18 cellular contexts compared by ENCODE assay signal in the genomic region with DNA sequence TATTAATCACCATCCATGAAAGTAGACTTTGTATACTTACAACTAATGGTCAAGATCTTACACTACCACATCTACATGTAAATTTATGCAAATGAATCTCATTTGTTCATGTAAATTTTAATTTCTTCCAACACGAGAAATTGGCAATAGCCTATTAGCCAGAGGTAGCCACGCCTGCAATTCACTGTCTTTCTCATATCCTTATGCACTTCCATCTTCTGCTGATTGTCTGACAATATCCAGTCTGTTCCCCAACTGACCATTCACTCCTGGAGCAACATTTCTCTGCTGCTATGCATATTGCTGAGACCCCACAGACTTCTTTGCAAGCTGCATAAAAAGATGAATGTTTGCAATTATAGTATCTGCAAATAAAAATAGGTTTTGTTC. TPM values are rescaled to one million over a fixed set of nuclear protein-coding genes. Genes with fewer than 3 reads are reported as not detected.
DNase-seq lines count a peak whose midpoint lies in the region; ATAC-seq, FAIRE-seq and TF ChIP-seq lines count a peak whose summit lies in the region.
"Had no signal": no experiment of that assay in that cellular context is flagged by ENCODE, and none has a peak within 500 bp of the region (broad histone marks: within the 10 kb centered on the region; RNA-seq: fewer than 3 reads in every experiment).

No MANE protein-coding gene starts in this region.

- intact Hi-C loops in breast epithelium (cut with DNase I; ENCODE audit: low total_unique reads) = no loop called here
- intact Hi-C loops in lower leg skin (cut with DNase I; ENCODE audit: low total_unique reads) = no loop called here
- intact Hi-C loops in CD8-positive, alpha-beta T cell (cut with DNase I, micrococcal nuclease) = no loop called here

- no peak overlapping the region for H3K27ac Mint-ChIP-seq in CD8-positive, alpha-beta T cell
- H3K27ac Mint-ChIP-seq: CD8-positive, alpha-beta memory T cell; effector memory CD8-positive, alpha-beta T cell; H9; stimulated activated effector memory CD8-positive, alpha-beta T cell treated with anti-CD3 and anti-CD28 coated beads, Interleukin-12 subunit alpha, Interleukin-12 subunit beta, amount 100 ng/mL, for 72 hours; T-helper 1 cell treated with Interleukin-12 subunit alpha and Interleukin-12 subunit beta and Interleukin-4 antibody, amounts not matched to agents 30 μg/mL and 1 μg/mL, for 36 hours had no signal

- H3K27me3 ChIP-seq in breast epithelium (no peaks in the 10 kb centered on the region), suprapubic skin (no peaks in the 10 kb centered on the region), foreskin keratinocyte (peaks cover under 1% of the 10 kb centered on the region)
- no peaks in the 10 kb centered on the region for H3K27me3 ChIP-seq in CD8-positive, alpha-beta T cell (ENCODE audit: insufficient read depth, low read length)

- peak; percentile 62 for FAIRE-seq in HTR-8/SVneo (lab: Jason Lieb, UNC)
- FAIRE-seq: G401.6 had no signal

- H3K4me1 Mint-ChIP-seq in CD8-positive, alpha-beta T cell (ENCODE audit: low read depth) = no peaks in the 10 kb centered on the region
- H3K4me1 Mint-ChIP-seq: CD8-positive, alpha-beta memory T cell; H9; stimulated activated effector memory CD8-positive, alpha-beta T cell treated with anti-CD3 and anti-CD28 coated beads, Interleukin-12 subunit alpha, Interleukin-12 subunit beta, amount 100 ng/mL, for 72 hours had no signal

- no peak overlapping the region for H3K4me3 Mint-ChIP-seq in CD8-positive, alpha-beta T cell
- H3K4me3 Mint-ChIP-seq: CD8-positive, alpha-beta memory T cell; effector memory CD8-positive, alpha-beta T cell; H9; stimulated activated effector memory CD8-positive, alpha-beta T cell treated with anti-CD3 and anti-CD28 coated beads, Interleukin-12 subunit alpha, Interleukin-12 subunit beta, amount 100 ng/mL, for 72 hours; T-helper 1 cell treated with Interleukin-12 subunit alpha and Interleukin-12 subunit beta and Interleukin-4 antibody, amounts not matched to agents 30 μg/mL and 1 μg/mL, for 36 hours had no signal

- POLR2A ChIA-PET in CD8-positive, alpha-beta T cell (lab: Charles Lee) = no interaction called here

- WGBS in lower leg skin, 2 donors = 70 to 73% methylated on average over 2 of the region's 2 CpGs
- 65% methylated on average over 2 of the region's 2 CpGs for WGBS in suprapubic skin

- no peak for TF ChIP-seq POLR2A in breast epithelium (IDR thresholded peaks at IDR 0.05)
- TF ChIP-seq POLR2A in lower leg skin (IDR thresholded peaks at IDR 0.05) = no peak
- no peak for TF ChIP-seq POLR2A in suprapubic skin (IDR thresholded peaks at IDR 0.05)

- H3K4me1 ChIP-seq in breast epithelium (peaks cover 0 to 3% of the 10 kb centered on the region in 2 donors), suprapubic skin (peaks cover 5% of the 10 kb centered on the region), foreskin keratinocyte (no peaks in the 10 kb centered on the region)
- no peaks in the 10 kb centered on the region for H3K4me1 ChIP-seq in CD8-positive, alpha-beta T cell (ENCODE audit: insufficient read depth, low read length)

- H3K36me3 Mint-ChIP-seq in CD8-positive, alpha-beta T cell = no peaks in the 10 kb centered on the region
- H3K36me3 Mint-ChIP-seq: stimulated activated effector memory CD8-positive, alpha-beta T cell treated with anti-CD3 and anti-CD28 coated beads, Interleukin-12 subunit alpha, Interleukin-12 subunit beta, amount 100 ng/mL, for 72 hours had no signal

- peaks cover 0 to 24% of the 10 kb centered on the region in 2 donors for H3K9me3 ChIP-seq in breast epithelium
- no peaks in the 10 kb centered on the region for H3K9me3 ChIP-seq in suprapubic skin
- H3K9me3 ChIP-seq in CD8-positive, alpha-beta T cell (ENCODE audit: low read length) = no peaks in the 10 kb centered on the region

- CTCF ChIA-PET in CD8-positive, alpha-beta T cell (lab: Charles Lee) = no interaction called here

- H3K4me3 ChIP-seq in breast epithelium (peak overlapping the region; percentile 60 to 74 (median 67)), lower leg skin (ENCODE audit: low read depth, poor library complexity, severe bottlenecking) (peak overlapping the region; percentile 34), suprapubic skin (peak overlapping the region; percentile 51)
- no peak overlapping the region for H3K4me3 ChIP-seq in CD8-positive, alpha-beta T cell (ENCODE audit: low read depth, low read length)

- TF ChIP-seq CTCF in breast epithelium (IDR thresholded peaks at IDR 0.05) = no peak
- no peak for TF ChIP-seq CTCF in lower leg skin (IDR thresholded peaks at IDR 0.05)
- TF ChIP-seq CTCF in suprapubic skin (IDR thresholded peaks at IDR 0.05) = no peak
- TF ChIP-seq CTCF in foreskin keratinocyte (conservative IDR thresholded peaks at IDR 0.05) = no peak
- no peak for TF ChIP-seq CTCF in CD8-positive, alpha-beta T cell (IDR thresholded peaks at IDR 0.05)

- peaks cover 12% of the 10 kb centered on the region for H3K27me3 Mint-ChIP-seq in CD8-positive, alpha-beta T cell (ENCODE audit: low read depth)

- ATAC-seq in foreskin keratinocyte = no peak
- ATAC-seq in CD8-positive, alpha-beta T cell = no peak
- ATAC-seq: effector memory CD8-positive, alpha-beta T cell; stimulated activated effector memory CD8-positive, alpha-beta T cell treated with anti-CD3 and anti-CD28 coated beads, Interleukin-12 subunit alpha, Interleukin-12 subunit beta, amount 100 ng/mL, for 72 hours had no signal

- DNase-seq in HTR-8/SVneo (ENCODE audit: insufficient read length, low spot score) = no peak
- no peak for DNase-seq in breast epithelium (ENCODE audit: low spot score in 2 of 2)
- no peak for DNase-seq in lower leg skin (ENCODE audit: low spot score in 2 of 2)
- DNase-seq in suprapubic skin (ENCODE audit: low spot score in 2 of 2) = no peak
- DNase-seq in HPDE6-E6E7 (ENCODE audit: extremely low spot score) = no peak
- no peak for DNase-seq in foreskin keratinocyte
- no peak for DNase-seq in CD8-positive, alpha-beta T cell
- DNase-seq: activated CD4-positive, alpha-beta T cell treated with anti-CD3 and anti-CD28 coated beads for 4 hours; anterior cingulate cortex; CD8-positive, alpha-beta memory T cell; effector memory CD8-positive, alpha-beta T cell; H9; hypothalamus; posterior cingulate gyrus; stimulated activated CD4-positive, alpha-beta T cell treated with anti-CD3 and anti-CD28 coated beads, Interleukin-4, amount 100 ng/mL, for 1 hour had no signal

- peak overlapping the region; percentile 90 to 97 for H3K27ac ChIP-seq in breast epithelium
- peak overlapping the region; percentile 94 for H3K27ac ChIP-seq in suprapubic skin
- H3K27ac ChIP-seq in foreskin keratinocyte = no peak overlapping the region
- H3K27ac ChIP-seq in CD8-positive, alpha-beta T cell (ENCODE audit: low read depth, low read length) = no peak overlapping the region

- H3K36me3 ChIP-seq in breast epithelium = no peaks in the 10 kb centered on the region
- peaks cover 11% of the 10 kb centered on the region for H3K36me3 ChIP-seq in suprapubic skin
- H3K36me3 ChIP-seq in CD8-positive, alpha-beta T cell (ENCODE audit: insufficient read depth, low read length) = no peaks in the 10 kb centered on the region

- TF ChIP-seq EP300 in suprapubic skin (IDR thresholded peaks at IDR 0.05) = no peak

- peaks cover 15% of the 10 kb centered on the region for H3K9me3 Mint-ChIP-seq in CD8-positive, alpha-beta T cell
- H3K9me3 Mint-ChIP-seq: effector memory CD8-positive, alpha-beta T cell had no signal

RNA-seq across cellular contexts. Expression of a gene that starts 2.5 kb away (rescaled TPM):
- total RNA-seq in breast epithelium (1,000 to 10,000 TPM in 2 of 3 donors, 100 to 1,000 TPM in 1; 987 to 2,750 (median 1,078) TPM), lower leg skin (100 to 1,000 TPM; 137 to 381 (median 145) TPM), suprapubic skin (100 to 1,000 TPM; 106 to 269 (median 210) TPM), foreskin keratinocyte (not detected in 2 replicates)
- polyA plus RNA-seq in foreskin keratinocyte = not detected in 2 replicates
- not detected for total RNA-seq in CD8-positive, alpha-beta T cell
- total RNA-seq: CD8-positive, alpha-beta memory T cell; H9 had no signal
- polyA plus RNA-seq: CD8-positive, alpha-beta memory T cell had no signal

Comparison
In these comparisons a context has a peak if more than half of its experiments do, and no peak if none do; other contexts are left out.
1. H3K27ac ChIP-seq: peak in breast epithelium (2 of 2) and suprapubic skin (single experiment); none in foreskin keratinocyte (single experiment) and CD8-positive, alpha-beta T cell (single experiment).
2. RNA of a gene that starts 2.5 kb away (total RNA-seq): 987 to 2,750 TPM in breast epithelium, 106 to 269 TPM in suprapubic skin and 137 to 381 TPM in lower leg skin; not detected in CD8-positive, alpha-beta T cell and not detected in foreskin keratinocyte; every median in the first group is over 10 times any median in the second.